ENCODE assay signal across 17 cellular contexts in the genomic region with DNA sequence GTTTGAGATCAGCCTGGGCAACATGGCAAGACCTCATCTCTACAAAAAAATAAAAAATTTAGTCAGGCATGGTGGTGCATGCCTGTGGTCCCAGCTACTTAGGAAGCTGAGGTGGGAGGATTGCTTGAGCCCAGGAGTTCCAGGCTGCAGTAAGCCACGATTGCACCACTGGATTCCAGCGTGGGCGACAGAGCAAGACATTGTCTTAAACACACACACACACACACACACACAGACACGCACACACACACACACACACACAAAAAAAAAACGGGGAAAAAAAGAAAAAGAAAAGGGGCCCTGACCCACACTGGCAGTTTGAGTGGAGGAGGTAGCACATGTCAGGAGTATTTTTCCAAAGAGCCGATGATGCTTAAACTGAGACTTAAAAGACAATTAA.
"Had no signal": no experiment of that assay in that cellular context is flagged by ENCODE, and none has a peak within 500 bp of the region (broad histone marks: within the 10 kb centered on the region; RNA-seq: fewer than 3 reads in every experiment).

No MANE protein-coding gene starts in this region.

- H3K4me3 ChIP-seq: colonic mucosa, heart left ventricle, lower lobe of right lung, spleen, upper lobe of left lung had no signal

- H3K36me3 ChIP-seq: colonic mucosa, heart left ventricle, lower lobe of right lung, spleen, upper lobe of left lung had no signal

- H3K4me1 ChIP-seq: colonic mucosa, foreskin keratinocyte, heart left ventricle, lower lobe of right lung, spleen, upper lobe of left lung had no signal

- H3K27me3 Mint-ChIP-seq: stimulated activated naive CD8-positive, alpha-beta T cell treated with anti-CD3 and anti-CD28 coated beads, Interleukin-15, amount 100 ng/mL, for 72 hours; T-cell had no signal

- H3K27me3 ChIP-seq: colonic mucosa, foreskin keratinocyte, heart left ventricle, spleen, upper lobe of left lung had no signal

- H3K4me1 Mint-ChIP-seq: activated naive CD8-positive, alpha-beta T cell treated with anti-CD3 and anti-CD28 coated beads, Interleukin-2, amount 10 ng/mL, durations not matched to agents 7 days and 5 days; immature natural killer cell; mesothelial cell of epicardium; stimulated activated naive CD8-positive, alpha-beta T cell treated with anti-CD3 and anti-CD28 coated beads, Interleukin-15, amount 100 ng/mL, for 72 hours; T-cell had no signal

- ATAC-seq: foreskin keratinocyte; heart left ventricle; left colon; lower lobe of right lung; sciatic nerve; stimulated activated naive CD8-positive, alpha-beta T cell treated with anti-CD3 and anti-CD28 coated beads, Interleukin-15, amount 100 ng/mL, for 72 hours; T-cell had no signal

- H3K27ac Mint-ChIP-seq: activated naive CD8-positive, alpha-beta T cell treated with anti-CD3 and anti-CD28 coated beads, Interleukin-2, amount 10 ng/mL, durations not matched to agents 7 days and 5 days; immature natural killer cell; mesothelial cell of epicardium; stimulated activated naive CD8-positive, alpha-beta T cell treated with anti-CD3 and anti-CD28 coated beads, Interleukin-15, amount 100 ng/mL, for 72 hours; T-cell had no signal

- H3K4me3 Mint-ChIP-seq: activated naive CD8-positive, alpha-beta T cell treated with anti-CD3 and anti-CD28 coated beads, Interleukin-2, amount 10 ng/mL, durations not matched to agents 7 days and 5 days; immature natural killer cell; mesothelial cell of epicardium; stimulated activated naive CD8-positive, alpha-beta T cell treated with anti-CD3 and anti-CD28 coated beads, Interleukin-15, amount 100 ng/mL, for 72 hours; T-cell had no signal

- DNase-seq: activated CD4-positive, CD25-positive, alpha-beta regulatory T cell treated with anti-CD3 and anti-CD28 coated beads, Interleukin-2, amount 50 U/mL, for 72 hours; activated naive CD4-positive, alpha-beta T cell; activated naive CD8-positive, alpha-beta T cell treated with anti-CD3 and anti-CD28 coated beads, Interleukin-2, amount 10 ng/mL, durations not matched to agents 7 days and 5 days; anterior cingulate cortex; colonic mucosa; foreskin keratinocyte; heart left ventricle; immature natural killer cell; left colon; lower lobe of right lung; spleen; stimulated activated naive CD8-positive, alpha-beta T cell treated with anti-CD3 and anti-CD28 coated beads, Interleukin-15, amount 100 ng/mL, for 72 hours; T-cell; T1000; upper lobe of left lung had no signal

- H3K9me3 ChIP-seq: colonic mucosa, lower lobe of right lung, upper lobe of left lung had no signal

- H3K27ac ChIP-seq: colonic mucosa, foreskin keratinocyte, heart left ventricle, lower lobe of right lung, spleen, upper lobe of left lung had no signal
